10 cellular contexts compared by ENCODE assay signal in the genomic region with DNA sequence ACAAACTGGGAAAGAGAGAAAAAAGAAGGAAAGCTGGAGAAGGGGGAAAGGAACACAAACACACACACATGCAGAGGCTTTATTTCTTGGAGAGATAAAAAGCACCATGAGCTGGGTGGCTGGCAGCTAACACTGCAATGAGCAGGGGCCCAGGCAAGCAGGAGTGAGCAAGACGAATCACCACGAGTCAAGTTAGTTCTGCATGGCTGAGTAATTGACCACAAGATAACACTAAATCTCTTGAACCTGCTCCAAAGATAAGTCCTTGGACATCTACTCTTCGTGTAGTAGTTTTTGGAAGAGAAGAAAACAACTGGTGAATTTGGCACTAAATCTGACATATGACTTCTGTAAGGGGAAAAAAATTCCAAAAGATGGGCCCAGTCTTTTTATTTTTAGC.
DNase-seq lines count a peak whose midpoint lies in the region; ATAC-seq and TF ChIP-seq lines count a peak whose summit lies in the region.
"Had no signal": no experiment of that assay in that cellular context is flagged by ENCODE, and none has a peak within 500 bp of the region (broad histone marks: within the 10 kb centered on the region; RNA-seq: fewer than 3 reads in every experiment).

No MANE protein-coding gene starts in this region.

- H3K4me1 ChIP-seq in cardiac muscle cell (ENCODE audit: low read depth) (peaks cover 12% of the 10 kb centered on the region), esophagus muscularis mucosa (peaks cover 0 to 7% (median 0%) of the 10 kb centered on the region in 4 donors)

- peak overlapping the region; percentile 3 for H3K27ac ChIP-seq in cardiac muscle cell
- H3K27ac ChIP-seq in esophagus muscularis mucosa (replicated peaks in 1 of 4), result no peak overlapping the region

- TF ChIP-seq POLR2A in esophagus muscularis mucosa (IDR thresholded peaks at IDR 0.05; ENCODE audit: low read depth), result no peak

- no peak for TF ChIP-seq CTCF in cardiac muscle cell (IDR thresholded peaks at IDR 0.05; ENCODE audit: low read depth, low read length)
- no peak for TF ChIP-seq CTCF in esophagus muscularis mucosa (IDR thresholded peaks at IDR 0.05)

- intact Hi-C loops in activated naive CD4-positive, alpha-beta T cell treated with anti-CD3 and anti-CD28 coated beads for 36 hours (cut with micrococcal nuclease), result no loop called here
- intact Hi-C loops in esophagus muscularis mucosa (cut with DNase I), result no loop called here

- no peaks in the 10 kb centered on the region for H3K9me3 Mint-ChIP-seq in activated naive CD4-positive, alpha-beta T cell treated with anti-CD3 and anti-CD28 coated beads for 36 hours
- no peaks in the 10 kb centered on the region for H3K9me3 Mint-ChIP-seq in stimulated activated effector memory CD8-positive, alpha-beta T cell treated with anti-CD3 and anti-CD28 coated beads, Interleukin-12 subunit alpha, Interleukin-12 subunit beta, amount 100 ng/mL, for 72 hours

- H3K9me3 ChIP-seq in cardiac muscle cell (ENCODE audit: low read depth) (no peaks in the 10 kb centered on the region), esophagus muscularis mucosa (no peaks in the 10 kb centered on the region)

- WGBS in esophagus muscularis mucosa, result 44% methylated on average over 3 of the region's 3 CpGs

- no peak overlapping the region for H3K4me3 Mint-ChIP-seq in activated naive CD4-positive, alpha-beta T cell treated with anti-CD3 and anti-CD28 coated beads for 36 hours
- H3K4me3 Mint-ChIP-seq in stimulated activated effector memory CD8-positive, alpha-beta T cell treated with anti-CD3 and anti-CD28 coated beads, Interleukin-12 subunit alpha, Interleukin-12 subunit beta, amount 100 ng/mL, for 72 hours, result no peak overlapping the region

- H3K27ac Mint-ChIP-seq in activated naive CD4-positive, alpha-beta T cell treated with anti-CD3 and anti-CD28 coated beads for 36 hours, result no peak overlapping the region
- H3K27ac Mint-ChIP-seq in stimulated activated effector memory CD8-positive, alpha-beta T cell treated with anti-CD3 and anti-CD28 coated beads, Interleukin-12 subunit alpha, Interleukin-12 subunit beta, amount 100 ng/mL, for 72 hours, result no peak overlapping the region

- H3K27me3 ChIP-seq in cardiac muscle cell (no peaks in the 10 kb centered on the region), esophagus muscularis mucosa (no peaks in the 10 kb centered on the region)

- DNase-seq in activated naive CD4-positive, alpha-beta T cell treated with anti-CD3 and anti-CD28 coated beads for 36 hours, result peak; percentile 19
- no peak for DNase-seq in activated naive CD4-positive, alpha-beta T cell treated with anti-CD3 and anti-CD28 coated beads, Interleukin-2, amount 50 U/mL, for 16 hours
- DNase-seq in RKO (ENCODE audit: low spot score), result peak; percentile 53
- peak; percentile 15 to 87 for DNase-seq in cardiac muscle cell (ENCODE audit: low read depth in 1 of 2, low spot score in 1 of 2)
- DNase-seq in stimulated activated effector memory CD8-positive, alpha-beta T cell treated with anti-CD3 and anti-CD28 coated beads, Interleukin-12 subunit alpha, Interleukin-12 subunit beta, amount 100 ng/mL, for 72 hours (ENCODE audit: low spot score in 2 of 2), result no peak
- DNase-seq in esophagus muscularis mucosa (ENCODE audit: extremely low spot score), result no peak
- DNase-seq in SIG-M5 treated with dmso at 0.1 percent for 504 hours (lab: John Stamatoyannopoulos, UW; ENCODE audit: unreplicated experiment), result no peak
- DNase-seq: glutamatergic neuron, NCI-H1417 treated with DMSO at 0.1 percent for 48 hours had no signal

- no peaks in the 10 kb centered on the region for H3K27me3 Mint-ChIP-seq in activated naive CD4-positive, alpha-beta T cell treated with anti-CD3 and anti-CD28 coated beads for 36 hours (ENCODE audit: low read depth)

- H3K4me3 ChIP-seq in cardiac muscle cell (no peak overlapping the region), esophagus muscularis mucosa (no peak overlapping the region)

- CTCF ChIA-PET in activated naive CD4-positive, alpha-beta T cell treated with anti-CD3 and anti-CD28 coated beads for 36 hours (lab: Charles Lee), result no interaction called here

- H3K4me1 Mint-ChIP-seq in activated naive CD4-positive, alpha-beta T cell treated with anti-CD3 and anti-CD28 coated beads for 36 hours (ENCODE audit: low read depth), result no peaks in the 10 kb centered on the region
- peaks cover 12% of the 10 kb centered on the region for H3K4me1 Mint-ChIP-seq in stimulated activated effector memory CD8-positive, alpha-beta T cell treated with anti-CD3 and anti-CD28 coated beads, Interleukin-12 subunit alpha, Interleukin-12 subunit beta, amount 100 ng/mL, for 72 hours

- peaks cover 3% of the 10 kb centered on the region for H3K36me3 Mint-ChIP-seq in activated naive CD4-positive, alpha-beta T cell treated with anti-CD3 and anti-CD28 coated beads for 36 hours (ENCODE audit: low read depth)
- H3K36me3 Mint-ChIP-seq in stimulated activated effector memory CD8-positive, alpha-beta T cell treated with anti-CD3 and anti-CD28 coated beads, Interleukin-12 subunit alpha, Interleukin-12 subunit beta, amount 100 ng/mL, for 72 hours, result peaks cover 48% of the 10 kb centered on the region

- peak; percentile 89 for ATAC-seq in stimulated activated effector memory CD8-positive, alpha-beta T cell treated with anti-CD3 and anti-CD28 coated beads, Interleukin-12 subunit alpha, Interleukin-12 subunit beta, amount 100 ng/mL, for 72 hours
- ATAC-seq in HG03520 (IDR thresholded peaks at IDR 0.05; ENCODE audit: unreplicated experiment), result no peak

- no peaks in the 10 kb centered on the region for H3K36me3 ChIP-seq in cardiac muscle cell
- peaks cover 0 to 14% (median 0%) of the 10 kb centered on the region in 4 donors for H3K36me3 ChIP-seq in esophagus muscularis mucosa

- no peak for TF ChIP-seq EP300 in esophagus muscularis mucosa (IDR thresholded peaks at IDR 0.05)

Comparison
In these comparisons a context has a peak if more than half of its experiments do, and no peak if none do; other contexts are left out.
1. DNase-seq: peak in activated naive CD4-positive, alpha-beta T cell treated with anti-CD3 and anti-CD28 coated beads for 36 hours (single experiment), RKO (single experiment) and cardiac muscle cell (2 of 2); none in activated naive CD4-positive, alpha-beta T cell treated with anti-CD3 and anti-CD28 coated beads, Interleukin-2, amount 50 U/mL, for 16 hours (single experiment), stimulated activated effector memory CD8-positive, alpha-beta T cell treated with anti-CD3 and anti-CD28 coated beads, Interleukin-12 subunit alpha, Interleukin-12 subunit beta, amount 100 ng/mL, for 72 hours (0 of 2), esophagus muscularis mucosa (single experiment) and SIG-M5 treated with dmso at 0.1 percent for 504 hours (single experiment).